Comparison of ENCODE assay signal across 15 cellular contexts in genomic region chr19:42032428-42032827, GRCh38. TPM values are rescaled to one million over a fixed set of nuclear protein-coding genes. Genes with fewer than 3 reads are reported as not detected.
DNase-seq lines count a peak whose midpoint lies in the region; ATAC-seq and TF ChIP-seq lines count a peak whose summit lies in the region.
"Had no signal": no experiment of that assay in that cellular context is flagged by ENCODE, and none has a peak within 500 bp of the region (broad histone marks: within the 10 kb centered on the region; RNA-seq: fewer than 3 reads in every experiment).

No MANE protein-coding gene starts in this region.

- H3K4me3 ChIP-seq in NT2/D1 (ENCODE audit: insufficient read length, low read depth) (no peak overlapping the region), testis (no peak overlapping the region)
- H3K4me3 ChIP-seq: BLaER1 treated with 17β-estradiol and CSF1 and Interleukin-3, amounts not matched to agents 10 nM and 100 nM; heart left ventricle; thyroid gland had no signal

- ATAC-seq in HG03139 (IDR thresholded peaks at IDR 0.05; ENCODE audit: unreplicated experiment) (no peak), HG02588 (IDR thresholded peaks at IDR 0.05; ENCODE audit: unreplicated experiment) (no peak)
- ATAC-seq: HCT116, heart left ventricle, right cardiac atrium had no signal

- no peaks in the 10 kb centered on the region for H3K9me3 ChIP-seq in NT2/D1 (ENCODE audit: insufficient read depth, low read length)
- no peaks in the 10 kb centered on the region for H3K9me3 ChIP-seq in testis
- H3K9me3 ChIP-seq: BLaER1 treated with 17β-estradiol and CSF1 and Interleukin-3, amounts not matched to agents 10 nM and 100 nM; heart left ventricle; thyroid gland had no signal

- no peak overlapping the region for H3K9ac ChIP-seq in NT2/D1 (ENCODE audit: insufficient read length, low read depth)
- H3K9ac ChIP-seq: BLaER1 treated with 17β-estradiol and CSF1 and Interleukin-3, amounts not matched to agents 10 nM and 100 nM had no signal

- no peak overlapping the region for H3K27ac ChIP-seq in testis
- H3K27ac ChIP-seq: BLaER1 treated with 17β-estradiol and CSF1 and Interleukin-3, amounts not matched to agents 10 nM and 100 nM; heart left ventricle; RWPE1; thyroid gland had no signal

- WGBS in testis, 2 donors, result 55 to 73% methylated on average over 5 of the region's 5 CpGs

- no peak for TF ChIP-seq POLR2A in testis (IDR thresholded peaks at IDR 0.05)

- no peaks in the 10 kb centered on the region for H3K27me3 ChIP-seq in NT2/D1 (ENCODE audit: insufficient read depth, insufficient read length)
- no peaks in the 10 kb centered on the region for H3K27me3 ChIP-seq in testis
- H3K27me3 ChIP-seq: BLaER1 treated with 17β-estradiol and CSF1 and Interleukin-3, amounts not matched to agents 10 nM and 100 nM; thyroid gland had no signal

- H3K4me1 ChIP-seq in NT2/D1 (ENCODE audit: insufficient read depth, insufficient read length) (no peaks in the 10 kb centered on the region), testis (no peaks in the 10 kb centered on the region)

- intact Hi-C loops in testis (cut with DNase I; ENCODE audit: low total_unique reads), result no loop called here

- DNase-seq in DMS53 treated with DMSO at 0.1 percent for 48 hours (lab: John Stamatoyannopoulos, UW; ENCODE audit: unreplicated experiment) (peak; percentile 89), NCI-H187 treated with DMSO at 0.1 percent for 48 hours (lab: John Stamatoyannopoulos, UW) (peak; percentile 96), NT2/D1 (ENCODE audit: low read depth, low spot score) (peak; percentile 84), iPS-NIHi11 (ENCODE audit: low spot score) (peak; percentile 71), testis (no peak), Ammon's horn (ENCODE audit: low spot score) (no peak)
- DNase-seq: effector memory CD4-positive, alpha-beta T cell; right cardiac atrium; thyroid gland had no signal

- TF ChIP-seq CTCF in testis (IDR thresholded peaks at IDR 0.05), result no peak

- peaks cover under 1% of the 10 kb centered on the region for H3K36me3 ChIP-seq in NT2/D1 (ENCODE audit: insufficient read depth, insufficient read length, low read length)
- H3K36me3 ChIP-seq in testis (ENCODE audit: low read depth, missing control alignments), result no peaks in the 10 kb centered on the region
- H3K36me3 ChIP-seq: heart left ventricle, thyroid gland had no signal

RNA-seq across cellular contexts. Expression of gene GRIK5, which starts 37.6 kb away (rescaled TPM):
- 10 to 100 TPM; 43.8 to 87.4 TPM for total RNA-seq in testis
- 31.7 TPM for polyA plus RNA-seq in testis (ENCODE audit: insufficient read depth, low read depth, low replicate concordance)

RNA-seq across cellular contexts. Expression of gene ATP1A3, which starts 38.4 kb away (rescaled TPM):
- 10 to 100 TPM; 30.3 to 60.8 TPM for total RNA-seq in testis
- 87.3 TPM for polyA plus RNA-seq in testis (ENCODE audit: insufficient read depth, low read depth, low replicate concordance)

RNA-seq across cellular contexts. Expression of gene ZNF574, which starts 43.5 kb away (rescaled TPM):
- total RNA-seq in testis, result 10 to 100 TPM; 63.2 to 64.8 TPM
- 47.4 TPM for polyA plus RNA-seq in testis (ENCODE audit: insufficient read depth, low read depth, low replicate concordance)

Comparison
In these comparisons a context has a peak if more than half of its experiments do, and no peak if none do; other contexts are left out.
1. DNase-seq: peak in DMS53 treated with DMSO at 0.1 percent for 48 hours (single experiment), NCI-H187 treated with DMSO at 0.1 percent for 48 hours (single experiment), NT2/D1 (single experiment) and iPS-NIHi11 (single experiment); none in testis (single experiment) and Ammon's horn (single experiment).